Comparison of ENCODE assay signal across 11 cellular contexts in the genomic region with DNA sequence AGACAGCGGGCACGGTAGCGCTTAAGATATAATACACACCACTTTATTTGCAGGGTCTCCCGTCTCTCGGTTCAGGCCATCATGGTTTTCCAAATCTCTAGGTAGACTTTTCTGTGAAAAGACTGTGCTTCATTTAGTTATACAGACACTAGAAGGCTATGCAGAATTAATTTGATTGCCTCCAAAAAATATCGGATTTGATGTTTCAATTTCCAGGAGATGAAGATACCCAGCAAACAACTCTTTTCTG. TPM values are rescaled to one million over a fixed set of nuclear protein-coding genes. Genes with fewer than 3 reads are reported as not detected.
DNase-seq lines count a peak whose midpoint lies in the region; ATAC-seq, FAIRE-seq and TF ChIP-seq lines count a peak whose summit lies in the region.
"Had no signal": no experiment of that assay in that cellular context is flagged by ENCODE, and none has a peak within 500 bp of the region (broad histone marks: within the 10 kb centered on the region; RNA-seq: fewer than 3 reads in every experiment).

No MANE protein-coding gene starts in this region.

- peaks cover 15% of the 10 kb centered on the region for H3K4me1 Mint-ChIP-seq in GM23338
- peaks cover 34% of the 10 kb centered on the region for H3K4me1 Mint-ChIP-seq in T-helper 17 cell

- H3K9me3 ChIP-seq in keratinocyte (ENCODE audit: control insufficient read depth, low read depth, low read length) (no peaks in the 10 kb centered on the region), stomach smooth muscle (ENCODE audit: control insufficient read depth in 2 of 2, low read length in 2 of 2) (no peaks in the 10 kb centered on the region), T-helper 17 cell (ENCODE audit: control insufficient read depth, low read length, poor library complexity, severe bottlenecking) (no peaks in the 10 kb centered on the region)

- no peak overlapping the region for H3K27ac Mint-ChIP-seq in GM23338
- H3K27ac Mint-ChIP-seq in T-helper 17 cell, result no peak overlapping the region
- H3K27ac Mint-ChIP-seq: activated CD4-positive, alpha-beta T cell treated with anti-CD3 and anti-CD28 coated beads for 36 hours had no signal

- DNase-seq in GM23338 (ENCODE audit: low spot score) (no peak), keratinocyte (ENCODE audit: low read depth, low spot score) (no peak), amygdala (lab: John Stamatoyannopoulos, UW) (no peak), T-helper 17 cell (no peak), NCI-H1930 (lab: John Stamatoyannopoulos, UW) (no peak)
- DNase-seq: NCI-H1436 treated with DMSO at 0.1 percent for 48 hours had no signal

- H3K27me3 Mint-ChIP-seq in GM23338 (ENCODE audit: insufficient read depth, low read depth, poor library complexity) (peaks cover 5% of the 10 kb centered on the region), T-helper 17 cell (no peaks in the 10 kb centered on the region)
- H3K27me3 Mint-ChIP-seq: activated CD4-positive, alpha-beta T cell treated with anti-CD3 and anti-CD28 coated beads for 36 hours had no signal

- peaks cover 24% of the 10 kb centered on the region for H3K36me3 Mint-ChIP-seq in GM23338 (ENCODE audit: low read depth)
- H3K36me3 Mint-ChIP-seq in T-helper 17 cell (ENCODE audit: low read depth), result peaks cover 4% of the 10 kb centered on the region

- dilution Hi-C loops in keratinocyte (cut with MboI; ENCODE audit: extremely low pct_ligation_motif_present, low sequenced_read_pairs), result no loop called here

- H3K9me3 Mint-ChIP-seq in GM23338, result no peaks in the 10 kb centered on the region

- peak overlapping the region; percentile 1 for H2AFZ ChIP-seq in GM23338
- peak overlapping the region; percentile 98 for H2AFZ ChIP-seq in keratinocyte (ENCODE audit: control insufficient read depth, low read length)

- no peaks in the 10 kb centered on the region for H3F3A ChIP-seq in GM23338 (replicated peaks; ENCODE audit: low read depth)

- H3K4me2 ChIP-seq in GM23338, result peak overlapping the region; percentile 97
- peak overlapping the region; percentile 89 for H3K4me2 ChIP-seq in keratinocyte (ENCODE audit: control insufficient read depth, extremely low read depth, insufficient read depth, low read depth, low read length)

- peak overlapping the region; percentile 20 for H3K27ac ChIP-seq in GM23338 (ENCODE audit: low read depth)
- H3K27ac ChIP-seq in adipose tissue (ENCODE audit: low read depth, low read length), result peak overlapping the region; percentile 77
- H3K27ac ChIP-seq in keratinocyte (ENCODE audit: control insufficient read depth, insufficient read depth, low read length), result peak overlapping the region; percentile 98
- peak overlapping the region; percentile 92 for H3K27ac ChIP-seq in stomach smooth muscle (ENCODE audit: low read length)

- H3K9ac ChIP-seq in keratinocyte (ENCODE audit: control insufficient read depth, extremely low read depth, insufficient read depth, low read length), result peak overlapping the region; percentile 98
- H3K9ac ChIP-seq in stomach smooth muscle (ENCODE audit: low read length in 2 of 2), result peak overlapping the region; percentile 89 to 96

- no peaks in the 10 kb centered on the region for H3K9me1 ChIP-seq in keratinocyte (ENCODE audit: control insufficient read depth, extremely low read depth, insufficient read depth, low read length)

- H3K27me3 ChIP-seq in GM23338 (ENCODE audit: insufficient read depth), result no peaks in the 10 kb centered on the region
- H3K27me3 ChIP-seq in keratinocyte (ENCODE audit: control insufficient read depth, extremely low read depth, insufficient read depth, low read length), result no peaks in the 10 kb centered on the region
- no peaks in the 10 kb centered on the region for H3K27me3 ChIP-seq in stomach smooth muscle (ENCODE audit: control insufficient read depth in 1 of 2, insufficient read depth in 2 of 2, low read length in 2 of 2)

- H4K20me1 ChIP-seq in GM23338 (replicated peaks; ENCODE audit: insufficient read depth) (peaks cover 18% of the 10 kb centered on the region), keratinocyte (ENCODE audit: control insufficient read depth, extremely low read depth, insufficient read depth, low read length) (peaks cover 4% of the 10 kb centered on the region)

- ATAC-seq in GM23338 (no peak), T-helper 17 cell (no peak), GM18519 (IDR thresholded peaks at IDR 0.05; ENCODE audit: low FRiP score, unreplicated experiment) (no peak)

- peaks cover 69% of the 10 kb centered on the region for H3K79me2 ChIP-seq in GM23338 (replicated peaks; ENCODE audit: insufficient read depth)
- H3K79me2 ChIP-seq in keratinocyte (ENCODE audit: control insufficient read depth, insufficient read depth, low read length), result peaks cover 82% of the 10 kb centered on the region

- FAIRE-seq in keratinocyte (lab: Jason Lieb, UNC), result no peak
- FAIRE-seq: colon had no signal

- H3K4me3 Mint-ChIP-seq in GM23338, result no peak overlapping the region
- H3K4me3 Mint-ChIP-seq in T-helper 17 cell, result no peak overlapping the region
- H3K4me3 Mint-ChIP-seq: activated CD4-positive, alpha-beta T cell treated with anti-CD3 and anti-CD28 coated beads for 36 hours had no signal

- 1 to 3% (median 2%) methylated on average over 6 of the region's 6 CpGs for WGBS in adipose tissue, 3 donors

- H3K4me1 ChIP-seq in GM23338 (ENCODE audit: insufficient read depth) (peaks cover 23% of the 10 kb centered on the region), keratinocyte (ENCODE audit: control insufficient read depth, extremely low read depth, insufficient read depth, low read length) (peaks cover 28% of the 10 kb centered on the region), stomach smooth muscle (ENCODE audit: control insufficient read depth, insufficient read depth, low read length) (peaks cover 21% of the 10 kb centered on the region)

- no peaks in the 10 kb centered on the region for H3K9me2 ChIP-seq in GM23338 (ENCODE audit: insufficient read depth)

- no peaks in the 10 kb centered on the region for H3K36me3 ChIP-seq in GM23338 (ENCODE audit: insufficient read depth)
- H3K36me3 ChIP-seq in keratinocyte (ENCODE audit: control insufficient read depth in 2 of 2, extremely low read depth in 1 of 2, insufficient read depth in 2 of 2, low read length in 2 of 2), result peaks cover 4 to 7% of the 10 kb centered on the region in 2 experiments
- peaks cover 2 to 8% of the 10 kb centered on the region in 2 donors for H3K36me3 ChIP-seq in stomach smooth muscle (ENCODE audit: control insufficient read depth in 2 of 2, insufficient read depth in 2 of 2, low read length in 2 of 2)

- H3K4me3 ChIP-seq in GM23338, result peak overlapping the region; percentile 92
- H3K4me3 ChIP-seq in keratinocyte (ENCODE audit: control insufficient read depth in 2 of 3, extremely low read depth in 1 of 3, insufficient read depth in 2 of 3, low read depth in 1 of 3, low read length in 3 of 3), result peak overlapping the region; percentile 90 to 99 (median 95)
- peak overlapping the region; percentile 95 to 96 for H3K4me3 ChIP-seq in stomach smooth muscle (ENCODE audit: low read length in 2 of 2)

- TF ChIP-seq CTCF in GM23338 (conservative IDR thresholded peaks at IDR 0.05; ENCODE audit: low read depth in 2 of 2), result no peak
- TF ChIP-seq CTCF in keratinocyte (optimal IDR thresholded peaks at IDR 0.05 in 1 of 3, IDR thresholded peaks at IDR 0.05 in 1 of 3, conservative IDR thresholded peaks at IDR 0.05 in 1 of 3; ENCODE audit: extremely low read depth in 1 of 3, insufficient read depth in 2 of 3, low read length in 3 of 3), result no peak

RNA-seq across cellular contexts. Expression of a gene that starts 0.6 kb away (rescaled TPM):
- 26.3 and 30.3 TPM in 2 replicates for total RNA-seq in GM23338 (2014; rRNA removed; shearing (Covaris generic))
- 36.5 and 38.0 TPM in 2 replicates for polyA plus RNA-seq in GM23338 (2016; fragmentation: Nextera tagmentation; extraction: Ambion mirVana)
- 10 to 100 TPM in 1 of 3 donors, 1 to 10 TPM in 2; 5.2 to 14.2 (median 9.4) TPM for polyA plus RNA-seq in adipose tissue
- polyA plus RNA-seq in keratinocyte, result 14.8 to 17.3 TPM (median 15.8 TPM) in 3 replicates
- polyA plus RNA-seq in keratinocyte (2011; ENCODE audit: low read depth), result 15.3 TPM
- 10.2 and 12.1 TPM in 2 replicates for polyA plus RNA-seq in keratinocyte (2011; cell fraction: cytosol; rRNA removed)
- 16.7 and 20.4 TPM in 2 replicates for polyA plus RNA-seq in keratinocyte (2011; cell fraction: nucleus; rRNA removed)
- polyA plus RNA-seq in keratinocyte (2012; ENCODE audit: low replicate concordance), result 9.9 and 12.4 TPM in 2 replicates
- polyA minus RNA-seq in keratinocyte, result 9.6 to 14.4 TPM (median 13.0 TPM) in 3 replicates
- polyA minus RNA-seq in keratinocyte (2011; cell fraction: cytosol; rRNA and poly(A)+ RNA removed), result 8.4 TPM
- polyA minus RNA-seq in keratinocyte (2011; cell fraction: nucleus; rRNA and poly(A)+ RNA removed), result 5.1 and 10.5 TPM in 2 replicates
- 10 to 100 TPM; 14.0 to 14.4 TPM for total RNA-seq in T-helper 17 cell

RNA-seq across cellular contexts. Expression of a gene that starts 1.7 kb away (rescaled TPM):
- total RNA-seq in GM23338 (2014; rRNA removed; shearing (Covaris generic)), result 357 and 388 TPM in 2 replicates
- polyA plus RNA-seq in GM23338 (2016; fragmentation: Nextera tagmentation; extraction: Ambion mirVana), result 509 and 576 TPM in 2 replicates
- polyA plus RNA-seq in adipose tissue, result 100 to 1,000 TPM; 135 to 274 (median 239) TPM
- polyA plus RNA-seq in keratinocyte, result 339 to 438 TPM (median 430 TPM) in 3 replicates
- polyA plus RNA-seq in keratinocyte (2011; ENCODE audit: low read depth), result 94.6 TPM
- polyA plus RNA-seq in keratinocyte (2011; cell fraction: cytosol; rRNA removed), result 364 and 398 TPM in 2 replicates
- polyA plus RNA-seq in keratinocyte (2011; cell fraction: nucleus; rRNA removed), result 242 and 315 TPM in 2 replicates
- polyA plus RNA-seq in keratinocyte (2012; ENCODE audit: low replicate concordance), result 214 and 257 TPM in 2 replicates
- 66.2 to 278 TPM (median 255 TPM) in 3 replicates for polyA minus RNA-seq in keratinocyte
- 155 TPM for polyA minus RNA-seq in keratinocyte (2011; cell fraction: cytosol; rRNA and poly(A)+ RNA removed)
- 46.3 and 61.4 TPM in 2 replicates for polyA minus RNA-seq in keratinocyte (2011; cell fraction: nucleus; rRNA and poly(A)+ RNA removed)
- total RNA-seq in T-helper 17 cell, result 10 to 100 TPM; 88.0 to 98.7 TPM

RNA-seq across cellular contexts. Expression of a gene that starts 29.6 kb away (rescaled TPM):
- total RNA-seq in GM23338 (2014; rRNA removed; shearing (Covaris generic)), result 181 and 183 TPM in 2 replicates
- 136 and 145 TPM in 2 replicates for polyA plus RNA-seq in GM23338 (2016; fragmentation: Nextera tagmentation; extraction: Ambion mirVana)
- 10 to 100 TPM; 45.5 to 50.8 (median 45.5) TPM for polyA plus RNA-seq in adipose tissue
- 75.0 to 103 TPM (median 80.1 TPM) in 3 replicates for polyA plus RNA-seq in keratinocyte
- 38.1 TPM for polyA plus RNA-seq in keratinocyte (2011; ENCODE audit: low read depth)
- polyA plus RNA-seq in keratinocyte (2011; cell fraction: cytosol; rRNA removed), result 73.6 and 94.9 TPM in 2 replicates
- 36.6 and 50.0 TPM in 2 replicates for polyA plus RNA-seq in keratinocyte (2011; cell fraction: nucleus; rRNA removed)
- polyA plus RNA-seq in keratinocyte (2012; ENCODE audit: low replicate concordance), result 61.9 and 74.0 TPM in 2 replicates
- polyA minus RNA-seq in keratinocyte, result 35.5 to 59.0 TPM (median 35.7 TPM) in 3 replicates
- polyA minus RNA-seq in keratinocyte (2011; cell fraction: cytosol; rRNA and poly(A)+ RNA removed), result 55.2 TPM
- 12.0 and 16.7 TPM in 2 replicates for polyA minus RNA-seq in keratinocyte (2011; cell fraction: nucleus; rRNA and poly(A)+ RNA removed)
- 10 to 100 TPM; 48.2 to 49.5 TPM for total RNA-seq in T-helper 17 cell

Comparison
In these comparisons a context has a peak if more than half of its experiments do, and no peak if none do; other contexts are left out.
1. H3K27ac ChIP-seq: peak in every context shown above with its lines; median percentile 98 in keratinocyte; 92 in stomach smooth muscle; 77 in adipose tissue; 20 in GM23338.